In genomic region chr18:78659748-78660147, GRCh38 we compare ENCODE assay signal across 11 cellular contexts.
A peak's percentile ranks its signal among the peaks of the same experiment; 100 is the strongest.
DNase-seq lines count a peak whose midpoint lies in the region; ATAC-seq and TF ChIP-seq lines count a peak whose summit lies in the region.
"Had no signal": no experiment of that assay in that cellular context is flagged by ENCODE, and none has a peak within 500 bp of the region (broad histone marks: within the 10 kb centered on the region; RNA-seq: fewer than 3 reads in every experiment).

No MANE protein-coding gene starts in this region.

- TF ChIP-seq CTCF in 22Rv1 (IDR thresholded peaks at IDR 0.05) (peak; percentile 59), GM12875 (IDR thresholded peaks at IDR 0.05; ENCODE audit: borderline replicate concordance, insufficient read depth, low read depth, low read length) (0 out of 2 replicates have a peak, but pooled peaks have one; percentile 3), RWPE1 (conservative IDR thresholded peaks at IDR 0.05; ENCODE audit: low read depth) (no peak)

- peak; percentile 41 for ATAC-seq in left colon
- ATAC-seq in HG03097 (IDR thresholded peaks at IDR 0.05; ENCODE audit: low FRiP score, unreplicated experiment): no peak
- ATAC-seq: esophagus mucosa had no signal

- no peak overlapping the region for H3K4me3 ChIP-seq in GM12875 (ENCODE audit: low read depth, low read length)
- H3K4me3 ChIP-seq: uterus had no signal

- POLR2A ChIA-PET in RWPE1 (lab: Yijun Ruan, JAX; ENCODE audit: low non-redundant PET): no interaction called here

- DNase-seq in RPMI8226: peak; percentile 25
- DNase-seq in left colon: peak in 1 of 2 donors; percentile 28
- no peak for DNase-seq in NOMO-1 treated with DMSO at 0.1 percent for 48 hours (lab: John Stamatoyannopoulos, UW; ENCODE audit: unreplicated experiment)
- DNase-seq in RWPE1 (ENCODE audit: low spot score): no peak
- no peak for DNase-seq in DMS53 (lab: John Stamatoyannopoulos, UW)
- DNase-seq: mesenchymal stem cell, uterus had no signal

- H3K27ac ChIP-seq in 22Rv1: no peak overlapping the region
- H3K27ac ChIP-seq in RWPE1: no peak overlapping the region
- H3K27ac ChIP-seq: uterus had no signal

- CTCF ChIA-PET in RWPE1 (lab: Yijun Ruan, JAX): no interaction called here

- intact Hi-C loops in left colon (cut with DNase I, micrococcal nuclease): no loop called here
